ENCODE assay signal across 25 cellular contexts in the genomic region with DNA sequence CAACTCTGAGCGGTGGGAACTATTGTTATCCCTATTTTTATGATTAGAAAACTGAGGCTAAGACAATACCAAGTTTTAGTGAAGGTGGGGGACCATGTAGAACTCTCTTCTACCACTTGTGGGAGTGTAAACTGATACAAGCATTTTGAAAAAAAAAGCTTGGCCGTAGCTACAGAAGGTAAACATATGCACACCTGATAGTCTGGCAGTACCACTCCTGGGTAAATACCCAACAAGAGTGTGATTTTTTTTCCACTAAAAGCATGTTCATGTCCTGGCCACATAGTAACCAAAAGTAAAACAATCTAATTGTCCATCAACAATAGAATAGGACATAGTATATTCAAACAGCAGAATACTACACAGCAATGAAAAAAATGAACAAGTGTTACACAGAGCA.
"Had no signal": no experiment of that assay in that cellular context is flagged by ENCODE, and none has a peak within 500 bp of the region (broad histone marks: within the 10 kb centered on the region; RNA-seq: fewer than 3 reads in every experiment).

No MANE protein-coding gene starts in this region.

- H3K27me3 Mint-ChIP-seq: activated naive CD8-positive, alpha-beta T cell; activated T-cell treated with anti-CD3 and anti-CD28 coated beads, Interleukin-2, amount 50 U/mL, for 24 hours had no signal

- FAIRE-seq: astrocyte, colon, urothelium cell line had no signal

- H3K36me3 Mint-ChIP-seq: activated naive CD8-positive, alpha-beta T cell; natural killer cell; WTC11 had no signal

- H3K36me3 ChIP-seq: adrenal gland, breast epithelium, esophagus muscularis mucosa, gastrocnemius medialis, right atrium auricular region, tibial artery had no signal

- H3K27ac ChIP-seq: adrenal gland, breast epithelium, dorsolateral prefrontal cortex, esophagus muscularis mucosa, gastrocnemius medialis, psoas muscle, right atrium auricular region, tibial artery had no signal

- H3K4me3 ChIP-seq: adrenal gland, breast epithelium, dorsolateral prefrontal cortex, esophagus muscularis mucosa, gastrocnemius medialis, psoas muscle, right atrium auricular region, tibial artery had no signal

- H3K9me3 Mint-ChIP-seq: activated T-cell treated with anti-CD3 and anti-CD28 coated beads, Interleukin-2, amount 50 U/mL, for 24 hours; activated T-helper 17 cell treated with anti-CD3 and anti-CD28 coated beads, Interleukin-2, amount 50 U/mL, for 72 hours; central memory CD8-positive, alpha-beta T cell; natural killer cell; WTC11 had no signal

- H3K4me3 Mint-ChIP-seq: activated naive CD8-positive, alpha-beta T cell; activated T-cell treated with anti-CD3 and anti-CD28 coated beads, Interleukin-2, amount 50 U/mL, for 24 hours; activated T-helper 17 cell treated with anti-CD3 and anti-CD28 coated beads, Interleukin-2, amount 50 U/mL, for 72 hours; central memory CD8-positive, alpha-beta T cell; natural killer cell; WTC11 had no signal

- DNase-seq: activated CD8-positive, alpha-beta memory T cell treated with anti-CD3 and anti-CD28 coated beads for 24 hours; activated CD8-positive, alpha-beta memory T cell treated with anti-CD3 and anti-CD28 coated beads, Interleukin-2, amount 50 U/mL, for 4 hours; activated T-cell treated with anti-CD3 and anti-CD28 coated beads, Interleukin-2, amount 50 U/mL, for 24 hours; dorsolateral prefrontal cortex; gastrocnemius medialis; hippocampal formation; left cardiac atrium; natural killer cell; psoas muscle; stimulated activated CD4-positive, alpha-beta T cell treated with anti-CD3 and anti-CD28 coated beads, Interleukin-4, amount 100 ng/mL, for 4 hours; stimulated activated naive CD8-positive, alpha-beta T cell treated with anti-CD3 and anti-CD28 coated beads, Interleukin-15, Interleukin-2, amounts not matched to agents 100 U/mL and 50 U/mL, for 24 hours; substantia nigra; T-helper 9 cell; tibial artery had no signal

- H3K27ac Mint-ChIP-seq: activated naive CD8-positive, alpha-beta T cell; activated T-cell treated with anti-CD3 and anti-CD28 coated beads, Interleukin-2, amount 50 U/mL, for 24 hours; activated T-helper 17 cell treated with anti-CD3 and anti-CD28 coated beads, Interleukin-2, amount 50 U/mL, for 72 hours; natural killer cell; WTC11 had no signal

- H3K27me3 ChIP-seq: adrenal gland, breast epithelium, esophagus muscularis mucosa, gastrocnemius medialis, right atrium auricular region, tibial artery had no signal

- H3K4me1 ChIP-seq: breast epithelium, gastrocnemius medialis, psoas muscle, right atrium auricular region had no signal

- H3K9me3 ChIP-seq: adrenal gland, breast epithelium, esophagus muscularis mucosa, gastrocnemius medialis, psoas muscle, right atrium auricular region, tibial artery had no signal

- ATAC-seq: activated T-helper 17 cell treated with anti-CD3 and anti-CD28 coated beads, Interleukin-2, amount 50 U/mL, for 72 hours; gastrocnemius medialis; left cardiac atrium; natural killer cell; psoas muscle; stimulated activated naive CD8-positive, alpha-beta T cell treated with anti-CD3 and anti-CD28 coated beads, Interleukin-15, Interleukin-2, amounts not matched to agents 100 U/mL and 50 U/mL, for 24 hours; WTC11 had no signal
